9 cellular contexts compared by ENCODE assay signal in genomic region chr9:95189230-95190098, GRCh38.
DNase-seq lines count a peak whose midpoint lies in the region; ATAC-seq and TF ChIP-seq lines count a peak whose summit lies in the region.
"Had no signal": no experiment of that assay in that cellular context is flagged by ENCODE, and none has a peak within 500 bp of the region (broad histone marks: within the 10 kb centered on the region; RNA-seq: fewer than 3 reads in every experiment).

No MANE protein-coding gene starts in this region.

- H3K27ac ChIP-seq in tibial artery = peak overlapping the region; percentile 53 to 65
- H3K27ac ChIP-seq in GM23248 = no peak overlapping the region
- H3K27ac ChIP-seq: SK-N-MC had no signal

- peak; percentile 62 for ATAC-seq in left lobe of liver

- in situ Hi-C loops in GM23248 (cut with MboI) = no loop called here

- no peaks in the 10 kb centered on the region for H3K9me2 ChIP-seq in GM23248 (ENCODE audit: insufficient read depth)

- no peak overlapping the region for H2AFZ ChIP-seq in GM23248

- no peak overlapping the region for H3K4me3 ChIP-seq in tibial artery
- H3K4me3 ChIP-seq in GM23248 = no peak overlapping the region
- H3K4me3 ChIP-seq: SK-N-MC had no signal

- no peaks in the 10 kb centered on the region for H3K9me3 Mint-ChIP-seq in activated CD4-positive, alpha-beta T cell treated with anti-CD3 and anti-CD28 coated beads, Interleukin-2, amount 10 ng/mL, durations not matched to agents 7 days and 5 days

- peaks cover 3% of the 10 kb centered on the region for H3K36me3 Mint-ChIP-seq in activated CD4-positive, alpha-beta T cell treated with anti-CD3 and anti-CD28 coated beads, Interleukin-2, amount 10 ng/mL, durations not matched to agents 7 days and 5 days (ENCODE audit: low read depth)

- DNase-seq in activated CD4-positive, alpha-beta T cell treated with anti-CD3 and anti-CD28 coated beads, Interleukin-2, amount 10 ng/mL, durations not matched to agents 7 days and 5 days = peak; percentile 55
- DNase-seq in activated CD4-positive, alpha-beta T cell treated with anti-CD3 and anti-CD28 coated beads, Interleukin-2, amount 50 U/mL, for 4 hours = no peak
- DNase-seq in astrocyte of the hippocampus (ENCODE audit: low read depth, low spot score) (peak; percentile 92), left lobe of liver (ENCODE audit: low spot score) (no peak), tibial artery (peak; percentile 50 to 83), GM23248 (no peak), NCI-H2107 treated with DMSO at 0.1 percent for 48 hours (lab: John Stamatoyannopoulos, UW; ENCODE audit: unreplicated experiment) (no peak), hippocampal formation (lab: John Stamatoyannopoulos, UW) (no peak)

- H3K4me2 ChIP-seq in GM23248 (ENCODE audit: unreplicated experiment) = no peak overlapping the region

- peaks cover 49% of the 10 kb centered on the region for H3K4me1 Mint-ChIP-seq in activated CD4-positive, alpha-beta T cell treated with anti-CD3 and anti-CD28 coated beads, Interleukin-2, amount 10 ng/mL, durations not matched to agents 7 days and 5 days

- intact Hi-C loops in tibial artery (cut with DNase I; ENCODE audit: low total_unique reads) = no loop called here

- H4K20me1 ChIP-seq in GM23248 (ENCODE audit: insufficient read depth) = no peaks in the 10 kb centered on the region

- H3K4me1 ChIP-seq in tibial artery = peaks cover 0 to 30% (median 26%) of the 10 kb centered on the region in 4 donors
- H3K4me1 ChIP-seq in GM23248 (ENCODE audit: insufficient read depth) = no peaks in the 10 kb centered on the region

- peak overlapping the region; percentile 87 for H3K27ac Mint-ChIP-seq in activated CD4-positive, alpha-beta T cell treated with anti-CD3 and anti-CD28 coated beads, Interleukin-2, amount 10 ng/mL, durations not matched to agents 7 days and 5 days

- no peak for TF ChIP-seq CTCF in tibial artery (IDR thresholded peaks at IDR 0.05)

- no peak overlapping the region for H3K9ac ChIP-seq in GM23248

- POLR2A ChIA-PET in activated CD4-positive, alpha-beta T cell treated with anti-CD3 and anti-CD28 coated beads, Interleukin-2, amount 10 ng/mL, durations not matched to agents 7 days and 5 days (lab: Charles Lee) = no interaction called here

- no peaks in the 10 kb centered on the region for H3K27me3 Mint-ChIP-seq in activated CD4-positive, alpha-beta T cell treated with anti-CD3 and anti-CD28 coated beads, Interleukin-2, amount 10 ng/mL, durations not matched to agents 7 days and 5 days

- no peaks in the 10 kb centered on the region for H3K36me3 ChIP-seq in tibial artery
- H3K36me3 ChIP-seq in GM23248 (ENCODE audit: low read depth) = no peaks in the 10 kb centered on the region

- H3K27me3 ChIP-seq in tibial artery = no peaks in the 10 kb centered on the region
- no peaks in the 10 kb centered on the region for H3K27me3 ChIP-seq in GM23248 (replicated peaks; ENCODE audit: insufficient read depth)

- CTCF ChIA-PET in activated CD4-positive, alpha-beta T cell treated with anti-CD3 and anti-CD28 coated beads, Interleukin-2, amount 10 ng/mL, durations not matched to agents 7 days and 5 days (lab: Charles Lee) = interaction anchor here (1.1 to 1.8 kb wide), 2 partner anchors 10 to 21 kb away, joined by 5 to 7 read pairs; no protein-coding TSS in a partner anchor

- no peaks in the 10 kb centered on the region for H3K79me2 ChIP-seq in GM23248 (ENCODE audit: insufficient read depth)

- no peaks in the 10 kb centered on the region for H3F3A ChIP-seq in GM23248 (ENCODE audit: insufficient read depth)

- 75 to 77% methylated on average over 7 of the region's 7 CpGs for WGBS in GM23248 (ENCODE audit: low coverage in 1 of 2, low lambda C conversion rate in 2 of 2, missing lambda C conversion rate in 2 of 2), 2 experiments

- peak overlapping the region; percentile 56 for H3K4me3 Mint-ChIP-seq in activated CD4-positive, alpha-beta T cell treated with anti-CD3 and anti-CD28 coated beads, Interleukin-2, amount 10 ng/mL, durations not matched to agents 7 days and 5 days

- no peaks in the 10 kb centered on the region for H3K9me3 ChIP-seq in tibial artery
- H3K9me3 ChIP-seq in GM23248 (ENCODE audit: low read depth) = no peaks in the 10 kb centered on the region

Comparison
In these comparisons a context has a peak if more than half of its experiments do, and no peak if none do; other contexts are left out.
1. DNase-seq: peak in activated CD4-positive, alpha-beta T cell treated with anti-CD3 and anti-CD28 coated beads, Interleukin-2, amount 10 ng/mL, durations not matched to agents 7 days and 5 days (single experiment), astrocyte of the hippocampus (single experiment) and tibial artery (2 of 2); none in activated CD4-positive, alpha-beta T cell treated with anti-CD3 and anti-CD28 coated beads, Interleukin-2, amount 50 U/mL, for 4 hours (0 of 2), left lobe of liver (single experiment), GM23248 (single experiment), NCI-H2107 treated with DMSO at 0.1 percent for 48 hours (single experiment) and hippocampal formation (0 of 2).